In the genomic region with DNA sequence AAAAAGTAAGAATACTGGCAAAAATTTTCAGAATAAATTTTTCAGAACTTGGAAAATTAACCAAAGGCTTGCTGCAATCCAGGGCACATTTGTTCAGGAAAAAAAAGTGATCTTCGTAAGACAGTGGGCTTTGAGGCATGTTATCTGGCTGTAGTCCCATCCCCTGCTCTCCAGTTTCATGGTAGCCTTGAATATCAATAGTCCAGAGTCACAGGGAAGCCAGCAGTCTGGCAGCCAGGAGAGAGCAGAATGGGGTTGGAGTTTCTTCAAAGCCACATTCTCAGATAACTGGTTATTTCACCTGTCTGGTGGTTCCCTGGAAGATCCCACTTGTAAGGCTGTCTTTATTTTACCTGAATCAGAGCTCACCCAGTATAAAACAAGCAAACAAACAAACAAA, we compare ENCODE assay signal across 36 cellular contexts.
"Had no signal": no experiment of that assay in that cellular context is flagged by ENCODE, and none has a peak within 500 bp of the region (broad histone marks: within the 10 kb centered on the region; RNA-seq: fewer than 3 reads in every experiment).

No MANE protein-coding gene starts in this region.

- H3K4me3 ChIP-seq: Peyer's patch, SJSA1 had no signal

- H3K9me3 Mint-ChIP-seq: activated B cell treated with CpG ODN at 0.5 μM for 24 hours; activated CD4-positive, alpha-beta memory T cell treated with anti-CD3 and anti-CD28 coated beads for 36 hours; activated naive CD8-positive, alpha-beta T cell treated with anti-CD3 and anti-CD28 coated beads for 36 hours; activated T-cell treated with anti-CD3 and anti-CD28 coated beads, Interleukin-2, amount 50 U/mL, for 4 hours; activated T-helper 1 cell treated with anti-CD3 and anti-CD28 coated beads, Interleukin-12 subunit alpha, Interleukin-12 subunit beta, Interleukin-2, Interleukin-4 antibody, amounts not matched to agents 30 ng/mL and 10 ng/mL and 1 ng/mL, durations not matched to agents 14 hours and 24 hours and 36 hours; T-helper 1 cell treated with Interleukin-12 subunit alpha and Interleukin-12 subunit beta and Interleukin-4 antibody, amounts not matched to agents 30 μg/mL and 1 μg/mL, for 36 hours; T-helper 2 cell treated with Interferon-gamma antibody and Interleukin-4, amounts not matched to agents 5 μg/mL and 100 μg/mL, for 36 hours had no signal

- H3K27ac ChIP-seq: brain microvascular endothelial cell, Peyer's patch, SJSA1 had no signal

- H3K9me3 ChIP-seq: Peyer's patch, SJSA1, SK-N-SH had no signal

- H3K36me3 ChIP-seq: brain microvascular endothelial cell, Peyer's patch, SJSA1 had no signal

- H3K9me2 ChIP-seq: SK-N-SH had no signal

- H3K9ac ChIP-seq: SK-N-SH had no signal

- H3K4me3 Mint-ChIP-seq: activated B cell treated with CpG ODN at 0.5 μM for 24 hours; activated CD4-positive, alpha-beta memory T cell treated with anti-CD3 and anti-CD28 coated beads for 36 hours; activated naive CD8-positive, alpha-beta T cell treated with anti-CD3 and anti-CD28 coated beads for 36 hours; activated T-cell treated with anti-CD3 and anti-CD28 coated beads, Interleukin-2, amount 50 U/mL, for 4 hours; activated T-helper 1 cell treated with anti-CD3 and anti-CD28 coated beads, Interleukin-12 subunit alpha, Interleukin-12 subunit beta, Interleukin-2, Interleukin-4 antibody, amounts not matched to agents 30 ng/mL and 10 ng/mL and 1 ng/mL, durations not matched to agents 14 hours and 24 hours and 36 hours; T-helper 1 cell treated with Interleukin-12 subunit alpha and Interleukin-12 subunit beta and Interleukin-4 antibody, amounts not matched to agents 30 μg/mL and 1 μg/mL, for 36 hours; T-helper 2 cell treated with Interferon-gamma antibody and Interleukin-4, amounts not matched to agents 5 μg/mL and 100 μg/mL, for 36 hours had no signal

- H3K4me1 Mint-ChIP-seq: activated B cell treated with CpG ODN at 0.5 μM for 24 hours; activated naive CD8-positive, alpha-beta T cell treated with anti-CD3 and anti-CD28 coated beads for 36 hours had no signal

- H3K4me1 ChIP-seq: Peyer's patch had no signal

- H3K27ac Mint-ChIP-seq: activated B cell treated with CpG ODN at 0.5 μM for 24 hours; activated CD4-positive, alpha-beta memory T cell treated with anti-CD3 and anti-CD28 coated beads for 36 hours; activated naive CD8-positive, alpha-beta T cell treated with anti-CD3 and anti-CD28 coated beads for 36 hours; activated T-helper 1 cell treated with anti-CD3 and anti-CD28 coated beads, Interleukin-12 subunit alpha, Interleukin-12 subunit beta, Interleukin-2, Interleukin-4 antibody, amounts not matched to agents 30 ng/mL and 10 ng/mL and 1 ng/mL, durations not matched to agents 14 hours and 24 hours and 36 hours; T-helper 1 cell treated with Interleukin-12 subunit alpha and Interleukin-12 subunit beta and Interleukin-4 antibody, amounts not matched to agents 30 μg/mL and 1 μg/mL, for 36 hours; T-helper 2 cell treated with Interferon-gamma antibody and Interleukin-4, amounts not matched to agents 5 μg/mL and 100 μg/mL, for 36 hours had no signal

- H3K27me3 ChIP-seq: Peyer's patch had no signal

- ATAC-seq: activated T-cell treated with anti-CD3 and anti-CD28 coated beads, Interleukin-2, amount 50 U/mL, for 4 hours; PC-3 had no signal

- H3K36me3 Mint-ChIP-seq: activated CD4-positive, alpha-beta memory T cell treated with anti-CD3 and anti-CD28 coated beads for 36 hours; activated naive CD8-positive, alpha-beta T cell treated with anti-CD3 and anti-CD28 coated beads for 36 hours had no signal

- DNase-seq: activated B cell treated with CpG ODN at 0.5 μM for 24 hours; activated CD4-positive, alpha-beta memory T cell treated with anti-CD3 and anti-CD28 coated beads for 36 hours; activated CD4-positive, alpha-beta T cell treated with anti-CD3 and anti-CD28 coated beads for 4 hours; activated CD4-positive, alpha-beta T cell treated with anti-CD3 and anti-CD28 coated beads, Interleukin-2, amount 50 U/mL, for 1 hour; activated CD4-positive, CD25-positive, alpha-beta regulatory T cell treated with anti-CD3 and anti-CD28 coated beads, Interleukin-2, amount 50 U/mL, for 72 hours; activated CD8-positive, alpha-beta memory T cell treated with anti-CD3 and anti-CD28 coated beads, Interleukin-2, amount 50 U/mL, for 4 hours; activated naive CD4-positive, alpha-beta T cell; activated naive CD4-positive, alpha-beta T cell treated with anti-CD3 and anti-CD28 coated beads, Interleukin-2, amount 50 U/mL, for 16 hours; activated naive CD8-positive, alpha-beta T cell treated with anti-CD3 and anti-CD28 coated beads for 36 hours; activated T-cell treated with anti-CD3 and anti-CD28 coated beads for 4 hours; activated T-cell treated with anti-CD3 and anti-CD28 coated beads, Interleukin-2, amount 50 U/mL, for 4 hours; amniotic stem cell; aorta; brain microvascular endothelial cell; central memory CD4-positive, alpha-beta T cell; NCI-H1092 treated with DMSO at 0.1 percent for 48 hours; NCI-H1417; NCI-H146; NCI-H187; NCI-H2029 treated with DMSO at 0.1 percent for 48 hours; NCI-H2107; NCI-H2171; NCI-H2227 treated with DMSO at 0.1 percent for 48 hours; NCI-H446; NCI-H510A treated with DMSO at 0.1 percent for 48 hours; NCI-H526 treated with DMSO at 0.1 percent for 48 hours; NCI-H774; PC-3; Peyer's patch; RPMI8226; SHP77 treated with DMSO at 0.1 percent for 48 hours; SK-N-SH had no signal

- H3K4me2 ChIP-seq: SK-N-SH had no signal
